ENCODE assay signal across 16 cellular contexts in the genomic region with DNA sequence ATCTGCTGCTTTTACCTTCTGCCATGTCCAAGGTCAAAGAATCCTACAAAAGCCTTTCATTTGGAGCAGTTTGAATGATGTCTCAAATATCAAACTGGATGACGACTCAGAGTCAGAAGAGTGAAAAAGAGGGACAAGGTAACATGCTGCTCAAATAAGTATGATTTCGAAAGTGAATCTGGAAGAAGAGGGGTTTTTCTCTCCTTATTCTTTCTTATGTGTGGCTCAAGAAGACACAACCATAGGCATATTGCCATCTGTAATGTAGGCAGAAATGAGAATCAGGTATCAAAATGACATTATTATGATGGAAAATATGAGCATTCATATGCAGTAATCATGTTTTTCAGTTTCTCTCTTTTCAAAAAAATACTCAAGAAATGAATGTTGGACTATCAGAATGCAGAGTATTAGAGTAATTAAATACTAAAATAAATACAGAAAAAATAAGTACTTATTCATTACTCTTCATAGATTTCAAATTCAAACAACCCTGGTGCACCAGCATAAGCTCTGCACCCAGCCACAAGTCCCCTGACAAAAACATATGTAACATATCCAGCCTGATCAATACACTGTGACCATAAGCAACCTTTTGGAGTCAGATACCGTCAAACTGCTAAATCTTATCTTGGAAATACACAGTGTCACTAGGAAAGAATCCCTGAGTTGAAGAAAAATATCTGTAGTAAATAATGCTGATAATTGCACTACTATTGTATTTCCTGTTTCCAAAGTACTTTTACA.
DNase-seq lines count a peak whose midpoint lies in the region; ATAC-seq and TF ChIP-seq lines count a peak whose summit lies in the region.
"Had no signal": no experiment of that assay in that cellular context is flagged by ENCODE, and none has a peak within 500 bp of the region (broad histone marks: within the 10 kb centered on the region; RNA-seq: fewer than 3 reads in every experiment).

No MANE protein-coding gene starts in this region.

- H3K27ac ChIP-seq in SK-N-SH (ENCODE audit: low read depth in 2 of 2, low read length in 1 of 2) (peak overlapping the region; percentile 22 to 87; a peak in 1 of 4 replicates), muscle layer of duodenum (ENCODE audit: low read length) (peak overlapping the region; percentile 11), aorta (ENCODE audit: low read depth in 1 of 2, low read length in 2 of 2) (no peak overlapping the region)
- H3K27ac ChIP-seq: 22Rv1, testis had no signal

- H3K4me1 Mint-ChIP-seq in activated T-helper 1 cell treated with anti-CD3 and anti-CD28 coated beads, Interleukin-12 subunit alpha, Interleukin-12 subunit beta, Interleukin-2, Interleukin-4 antibody, amounts not matched to agents 30 ng/mL and 10 ng/mL and 1 ng/mL, durations not matched to agents 14 hours and 24 hours and 36 hours (ENCODE audit: low read depth) = peaks cover 66% of the 10 kb centered on the region
- H3K4me1 Mint-ChIP-seq in stimulated activated memory B cell treated with anti-CD40 and anti-IgM and Interleukin-4, amounts not matched to agents 10 μg/mL and 1 μg/mL and 100 μg/mL, for 72 hours = no peaks in the 10 kb centered on the region

- no peaks in the 10 kb centered on the region for H4K20me1 ChIP-seq in SK-N-SH (ENCODE audit: insufficient read depth)

- H3K4me3 Mint-ChIP-seq in activated T-helper 1 cell treated with anti-CD3 and anti-CD28 coated beads, Interleukin-12 subunit alpha, Interleukin-12 subunit beta, Interleukin-2, Interleukin-4 antibody, amounts not matched to agents 30 ng/mL and 10 ng/mL and 1 ng/mL, durations not matched to agents 14 hours and 24 hours and 36 hours = peak overlapping the region; percentile 72
- H3K4me3 Mint-ChIP-seq in stimulated activated memory B cell treated with anti-CD40 and anti-IgM and Interleukin-4, amounts not matched to agents 10 μg/mL and 1 μg/mL and 100 μg/mL, for 72 hours = no peak overlapping the region
- H3K4me3 Mint-ChIP-seq: nephron progenitor cell had no signal

- TF ChIP-seq EP300 in SK-N-SH (IDR thresholded peaks at IDR 0.05; ENCODE audit: borderline replicate concordance in 1 of 2, low read depth in 1 of 2, low read length in 1 of 2) = no peak

- H3F3A ChIP-seq in SK-N-SH (replicated peaks; ENCODE audit: insufficient read depth) = peaks cover 23% of the 10 kb centered on the region

- no peaks in the 10 kb centered on the region for H3K79me2 ChIP-seq in SK-N-SH (ENCODE audit: insufficient read depth)

- H3K4me1 ChIP-seq in SK-N-SH (ENCODE audit: control insufficient read depth in 1 of 2, insufficient read depth in 2 of 2, low read depth in 1 of 2, low read length in 1 of 2) (peaks cover 2 to 15% of the 10 kb centered on the region in 2 experiments), muscle layer of duodenum (ENCODE audit: control insufficient read depth in 1 of 2, insufficient read depth in 2 of 2, low read length in 2 of 2) (peaks cover 0 to 19% of the 10 kb centered on the region in 2 donors), aorta (ENCODE audit: control insufficient read depth in 1 of 2, insufficient read depth in 2 of 2, low read length in 2 of 2) (peaks cover 4 to 5% of the 10 kb centered on the region in 2 donors)

- POLR2A ChIA-PET in SK-N-SH (lab: Yijun Ruan, JAX) = no interaction called here

- H3K9ac ChIP-seq in SK-N-SH = no peak overlapping the region

- H3K36me3 Mint-ChIP-seq in activated T-helper 1 cell treated with anti-CD3 and anti-CD28 coated beads, Interleukin-12 subunit alpha, Interleukin-12 subunit beta, Interleukin-2, Interleukin-4 antibody, amounts not matched to agents 30 ng/mL and 10 ng/mL and 1 ng/mL, durations not matched to agents 14 hours and 24 hours and 36 hours (ENCODE audit: low read depth) = peaks cover 6% of the 10 kb centered on the region
- no peaks in the 10 kb centered on the region for H3K36me3 Mint-ChIP-seq in stimulated activated memory B cell treated with anti-CD40 and anti-IgM and Interleukin-4, amounts not matched to agents 10 μg/mL and 1 μg/mL and 100 μg/mL, for 72 hours

- H3K27me3 Mint-ChIP-seq in activated T-helper 1 cell treated with anti-CD3 and anti-CD28 coated beads, Interleukin-12 subunit alpha, Interleukin-12 subunit beta, Interleukin-2, Interleukin-4 antibody, amounts not matched to agents 30 ng/mL and 10 ng/mL and 1 ng/mL, durations not matched to agents 14 hours and 24 hours and 36 hours (ENCODE audit: insufficient read depth) = no peaks in the 10 kb centered on the region
- H3K27me3 Mint-ChIP-seq in stimulated activated memory B cell treated with anti-CD40 and anti-IgM and Interleukin-4, amounts not matched to agents 10 μg/mL and 1 μg/mL and 100 μg/mL, for 72 hours = no peaks in the 10 kb centered on the region

- no peak for TF ChIP-seq RAD21 in SK-N-SH (IDR thresholded peaks at IDR 0.05; ENCODE audit: low read length)

- H3K4me3 ChIP-seq in SK-N-SH (ENCODE audit: low read depth in 2 of 2, low read length in 1 of 2) = no peak overlapping the region
- no peak overlapping the region for H3K4me3 ChIP-seq in muscle layer of duodenum (ENCODE audit: low read depth in 1 of 2, low read length in 2 of 2)
- H3K4me3 ChIP-seq in aorta (ENCODE audit: low read length in 2 of 2) = no peak overlapping the region
- H3K4me3 ChIP-seq: SJSA1, testis had no signal

- no peak overlapping the region for H2AFZ ChIP-seq in SK-N-SH (ENCODE audit: low read depth)

- 97% methylated on average over 3 of the region's 3 CpGs for WGBS in SK-N-SH (ENCODE audit: low lambda C conversion rate)
- WGBS in aorta, 2 donors = 73 to 83% methylated on average over 3 of the region's 3 CpGs

- TF ChIP-seq CTCF in SK-N-SH (IDR thresholded peaks at IDR 0.05) = no peak

- H3K9me2 ChIP-seq in SK-N-SH = no peaks in the 10 kb centered on the region

- CTCF ChIA-PET in SK-N-SH (lab: Yijun Ruan, JAX) = interaction anchor here (1.0 kb wide), 1 partner anchor 36 kb away, joined by 3 read pairs; no protein-coding TSS in a partner anchor

- H3K27me3 ChIP-seq in SK-N-SH (ENCODE audit: insufficient read depth) = no peaks in the 10 kb centered on the region
- no peaks in the 10 kb centered on the region for H3K27me3 ChIP-seq in muscle layer of duodenum (ENCODE audit: low read depth, low read length)
- H3K27me3 ChIP-seq in aorta (ENCODE audit: control insufficient read depth in 1 of 2, insufficient read depth in 2 of 2, low read length in 1 of 2) = no peaks in the 10 kb centered on the region
- H3K27me3 ChIP-seq: SJSA1, testis had no signal

- DNase-seq in SK-N-SH (no peak), GM19238 (ENCODE audit: insufficient read length, low spot score) (no peak), aorta (no peak)
- no peak for DNase-seq in activated T-helper 1 cell treated with anti-CD3 and anti-CD28 coated beads, Interleukin-12 subunit alpha, Interleukin-12 subunit beta, Interleukin-2, Interleukin-4 antibody, amounts not matched to agents 30 ng/mL and 10 ng/mL and 1 ng/mL, durations not matched to agents 14 hours and 24 hours and 36 hours (ENCODE audit: low spot score)
- DNase-seq: caudate nucleus, GF-D8, glutamatergic neuron, MM.1S, nephron progenitor cell, testis had no signal

- H3K9me3 ChIP-seq in SK-N-SH (no peaks in the 10 kb centered on the region), muscle layer of duodenum (ENCODE audit: control insufficient read depth in 1 of 2, low read length in 2 of 2) (no peaks in the 10 kb centered on the region), aorta (ENCODE audit: control insufficient read depth, low read length) (no peaks in the 10 kb centered on the region)
- H3K9me3 ChIP-seq: SJSA1, testis had no signal

- no peaks in the 10 kb centered on the region for H3K9me3 Mint-ChIP-seq in activated T-helper 1 cell treated with anti-CD3 and anti-CD28 coated beads, Interleukin-12 subunit alpha, Interleukin-12 subunit beta, Interleukin-2, Interleukin-4 antibody, amounts not matched to agents 30 ng/mL and 10 ng/mL and 1 ng/mL, durations not matched to agents 14 hours and 24 hours and 36 hours
- no peaks in the 10 kb centered on the region for H3K9me3 Mint-ChIP-seq in stimulated activated memory B cell treated with anti-CD40 and anti-IgM and Interleukin-4, amounts not matched to agents 10 μg/mL and 1 μg/mL and 100 μg/mL, for 72 hours
- H3K9me3 Mint-ChIP-seq: nephron progenitor cell had no signal

- no peak overlapping the region for H3K4me2 ChIP-seq in SK-N-SH

- intact Hi-C loops in activated T-helper 1 cell treated with anti-CD3 and anti-CD28 coated beads, Interleukin-12 subunit alpha, Interleukin-12 subunit beta, Interleukin-2, Interleukin-4 antibody, amounts not matched to agents 30 ng/mL and 10 ng/mL and 1 ng/mL, durations not matched to agents 14 hours and 24 hours and 36 hours (cut with micrococcal nuclease) = loop anchor here (1.0 to 10.0 kb wide), 9 partner anchors 19 to 1135 kb away; a partner anchor contains a TSS
- intact Hi-C loops in aorta (cut with DNase I) = loop anchor here in 1 of 2 donors (10.0 kb wide), 1 partner anchor 437 kb away; no protein-coding TSS in a partner anchor

- ATAC-seq in SK-N-SH treated with all-trans-retinoic acid at 6 μM for 48 hours (no peak), GM19463 (IDR thresholded peaks at IDR 0.05; ENCODE audit: unreplicated experiment) (peak; percentile 69), aorta (ENCODE audit: low FRiP score) (no peak)
- ATAC-seq in stimulated activated memory B cell treated with anti-CD40 and anti-IgM and Interleukin-4, amounts not matched to agents 10 μg/mL and 1 μg/mL and 100 μg/mL, for 72 hours = no peak

- peak overlapping the region; percentile 75 for H3K27ac Mint-ChIP-seq in activated T-helper 1 cell treated with anti-CD3 and anti-CD28 coated beads, Interleukin-12 subunit alpha, Interleukin-12 subunit beta, Interleukin-2, Interleukin-4 antibody, amounts not matched to agents 30 ng/mL and 10 ng/mL and 1 ng/mL, durations not matched to agents 14 hours and 24 hours and 36 hours
- H3K27ac Mint-ChIP-seq in stimulated activated memory B cell treated with anti-CD40 and anti-IgM and Interleukin-4, amounts not matched to agents 10 μg/mL and 1 μg/mL and 100 μg/mL, for 72 hours = no peak overlapping the region
- H3K27ac Mint-ChIP-seq: nephron progenitor cell had no signal

- H3K36me3 ChIP-seq in SK-N-SH (replicated peaks in 1 of 2; ENCODE audit: control insufficient read depth in 1 of 2, insufficient read depth in 2 of 2, low read length in 1 of 2) (no peaks in the 10 kb centered on the region), muscle layer of duodenum (ENCODE audit: control insufficient read depth in 1 of 2, insufficient read depth in 2 of 2, low read length in 2 of 2) (no peaks in the 10 kb centered on the region), aorta (ENCODE audit: control insufficient read depth in 1 of 2, insufficient read depth in 2 of 2, low read length in 1 of 2) (no peaks in the 10 kb centered on the region)
- H3K36me3 ChIP-seq: SJSA1 had no signal

TF ChIP-seq in SK-N-SH, 30 proteins besides CTCF, POLR2A, EP300 and RAD21 (continues in another document):
- no peak for TF ChIP-seq FOSL2 (IDR thresholded peaks at IDR 0.05; ENCODE audit: borderline replicate concordance, low read depth)
- no peak for TF ChIP-seq TCF12 (IDR thresholded peaks at IDR 0.05)
- no peak for TF ChIP-seq RXRA (IDR thresholded peaks at IDR 0.05; ENCODE audit: borderline replicate concordance, low read depth)

Comparison
In these comparisons a context has a peak if more than half of its experiments do, and no peak if none do; other contexts are left out.
1. H3K27ac ChIP-seq: peak in SK-N-SH (2 of 2) and muscle layer of duodenum (single experiment); none in aorta (0 of 2).